Comparison of ENCODE assay signal across 22 cellular contexts in the genomic region with DNA sequence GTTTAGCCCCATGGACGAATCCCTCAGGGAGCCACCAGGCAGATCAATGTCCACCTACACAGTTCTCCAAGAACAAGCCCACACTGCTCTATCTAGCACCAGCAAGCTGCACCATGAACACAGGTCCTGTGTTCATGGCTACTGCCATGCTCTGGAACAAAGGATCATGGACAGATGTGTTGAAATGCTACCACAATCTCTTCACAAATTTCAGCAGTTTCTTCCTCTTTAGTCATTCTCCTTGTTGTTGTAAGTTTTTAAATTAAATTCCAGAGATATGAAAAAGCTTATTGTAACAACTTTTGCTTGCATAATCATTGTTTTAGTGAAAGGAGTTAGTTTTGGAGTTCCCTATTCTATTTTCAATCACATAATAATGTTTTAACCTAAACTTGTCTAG. TPM values are rescaled to one million over a fixed set of nuclear protein-coding genes. Genes with fewer than 3 reads are reported as not detected.
"Had no signal": no experiment of that assay in that cellular context is flagged by ENCODE, and none has a peak within 500 bp of the region (broad histone marks: within the 10 kb centered on the region; RNA-seq: fewer than 3 reads in every experiment).

No MANE protein-coding gene starts in this region.

- H2AFZ ChIP-seq: hepatocyte, neural progenitor cell had no signal

- ATAC-seq: effector memory CD8-positive, alpha-beta T cell; left cardiac atrium; lower lobe of right lung; natural killer cell treated with Interleukin-12 subunit alpha and Interleukin-12 subunit beta and Interleukin-15 and Interleukin-18, amount 100 ng/mL, for 72 hours; right cardiac atrium; stimulated activated memory B cell treated with anti-CD40 and anti-IgM and Interleukin-4, amounts not matched to agents 10 μg/mL and 1 μg/mL and 100 μg/mL, for 72 hours had no signal

- H3K9ac ChIP-seq: neural progenitor cell had no signal

- H3K4me3 ChIP-seq: esophagus muscularis mucosa, hepatocyte, left ventricle myocardium inferior, lower lobe of right lung, neural progenitor cell, ovary, smooth muscle cell, testis, tibial nerve had no signal

- H3K4me2 ChIP-seq: hepatocyte, neural progenitor cell, smooth muscle cell had no signal

- H3K4me1 ChIP-seq: left ventricle myocardium inferior, lower lobe of right lung, neural progenitor cell had no signal

- H3K9me3 ChIP-seq: ovary, testis had no signal

- H3K79me2 ChIP-seq: hepatocyte had no signal

- H3K27me3 ChIP-seq: esophagus muscularis mucosa, hepatocyte, neural progenitor cell, ovary, testis, tibial nerve had no signal

- DNase-seq: effector memory CD8-positive, alpha-beta T cell; foreskin melanocyte; head of caudate nucleus; kidney; left cardiac atrium; left ventricle myocardium inferior; lower lobe of right lung; mesenchymal stem cell; midbrain; nucleus accumbens; ovary; right cardiac atrium; stimulated activated CD4-positive, alpha-beta T cell treated with anti-CD3 and anti-CD28 coated beads, Interleukin-4, amount 100 ng/mL, for 1 hour; testis had no signal

- H3K36me3 ChIP-seq: esophagus muscularis mucosa, left ventricle myocardium inferior, lower lobe of right lung, neural progenitor cell, ovary, tibial nerve had no signal

- H3K27ac ChIP-seq: epithelial cell of prostate, esophagus muscularis mucosa, hepatocyte, left ventricle myocardium inferior, lower lobe of right lung, neural progenitor cell, ovary, testis, tibial nerve had no signal

RNA-seq across cellular contexts. Expression of a gene that starts 54.1 kb away (rescaled TPM):
- total RNA-seq: natural killer cell treated with Interleukin-12 subunit alpha and Interleukin-12 subunit beta and Interleukin-15 and Interleukin-18, amount 100 ng/mL, for 72 hours had no signal
